Comparison of ENCODE assay signal across 10 cellular contexts in genomic region chr7:85829817-85830432, GRCh38.
DNase-seq lines count a peak whose midpoint lies in the region; ATAC-seq and TF ChIP-seq lines count a peak whose summit lies in the region.
"Had no signal": no experiment of that assay in that cellular context is flagged by ENCODE, and none has a peak within 500 bp of the region (broad histone marks: within the 10 kb centered on the region; RNA-seq: fewer than 3 reads in every experiment).

No MANE protein-coding gene starts in this region.

- H3K4me3 ChIP-seq in Loucy (ENCODE audit: low read length, poor library complexity, severe bottlenecking) = no peak overlapping the region
- no peak overlapping the region for H3K4me3 ChIP-seq in adipocyte (ENCODE audit: low read length)
- no peak overlapping the region for H3K4me3 ChIP-seq in left lung
- H3K4me3 ChIP-seq in Peyer's patch = no peak overlapping the region
- no peak overlapping the region for H3K4me3 ChIP-seq in effector memory CD4-positive, alpha-beta T cell (ENCODE audit: insufficient read depth, low read depth, low read length, poor library complexity, severe bottlenecking)
- H3K4me3 ChIP-seq: colonic mucosa had no signal

- peaks cover 4% of the 10 kb centered on the region for H3K27me3 Mint-ChIP-seq in endothelial cell (ENCODE audit: unreplicated experiment)
- H3K27me3 Mint-ChIP-seq: activated B cell treated with CpG ODN at 0.5 μM for 24 hours had no signal

- TF ChIP-seq CTCF in Loucy (conservative IDR thresholded peaks at IDR 0.05; ENCODE audit: low read length) = peak; percentile 51
- TF ChIP-seq CTCF in left lung (IDR thresholded peaks at IDR 0.05) = peak in 1 of 2 donors; percentile 28
- TF ChIP-seq CTCF in endothelial cell (IDR thresholded peaks at IDR 0.05; ENCODE audit: unreplicated experiment) = no peak
- peak in 3 of 6 experiments; percentile 49 to 63 (median 52) for TF ChIP-seq CTCF in Peyer's patch (IDR thresholded peaks at IDR 0.05)

- peak; percentile 56 for ATAC-seq in left lung
- no peak for ATAC-seq in stimulated activated naive CD8-positive, alpha-beta T cell treated with anti-CD3 and anti-CD28 coated beads, Interleukin-15, Interleukin-2, amounts not matched to agents 100 U/mL and 50 U/mL, for 24 hours

- H3K27ac ChIP-seq in left lung = no peak overlapping the region
- no peak overlapping the region for H3K27ac ChIP-seq in Peyer's patch
- no peak overlapping the region for H3K27ac ChIP-seq in effector memory CD4-positive, alpha-beta T cell (ENCODE audit: insufficient read depth, low read length, poor library complexity, severe bottlenecking)
- H3K27ac ChIP-seq: colonic mucosa had no signal

- H3K79me2 ChIP-seq in Loucy (ENCODE audit: insufficient read depth, low read length) = no peaks in the 10 kb centered on the region

- TF ChIP-seq POLR2A in Peyer's patch (IDR thresholded peaks at IDR 0.05) = no peak

- no peaks in the 10 kb centered on the region for H3K36me3 Mint-ChIP-seq in endothelial cell (ENCODE audit: low read depth, unreplicated experiment)

- H3K9me3 ChIP-seq in Loucy (ENCODE audit: insufficient read depth, low read depth, low read length) (no peaks in the 10 kb centered on the region), adipocyte (ENCODE audit: control insufficient read depth, low read length) (no peaks in the 10 kb centered on the region), left lung (no peaks in the 10 kb centered on the region), Peyer's patch (no peaks in the 10 kb centered on the region)
- H3K9me3 ChIP-seq in effector memory CD4-positive, alpha-beta T cell (ENCODE audit: control insufficient read depth, low read length) = no peaks in the 10 kb centered on the region
- H3K9me3 ChIP-seq: colonic mucosa had no signal

- no peak overlapping the region for H3K4me2 ChIP-seq in Loucy (ENCODE audit: low read depth, low read length, poor library complexity, severe bottlenecking)

- peak; percentile 27 for DNase-seq in COLO829 (ENCODE audit: low spot score)
- peak; percentile 74 for DNase-seq in adipocyte (ENCODE audit: low read depth)
- DNase-seq in left lung = no peak
- DNase-seq in endothelial cell (ENCODE audit: low spot score) = no peak
- no peak for DNase-seq in Peyer's patch
- no peak for DNase-seq in effector memory CD4-positive, alpha-beta T cell
- no peak for DNase-seq in stimulated activated naive CD8-positive, alpha-beta T cell treated with anti-CD3 and anti-CD28 coated beads, Interleukin-15, Interleukin-2, amounts not matched to agents 100 U/mL and 50 U/mL, for 24 hours
- DNase-seq: activated B cell treated with CpG ODN at 0.5 μM for 24 hours, colonic mucosa had no signal

- H2AFZ ChIP-seq in Loucy (ENCODE audit: low read length) = no peak overlapping the region

- intact Hi-C loops in left lung (cut with DNase I) = no loop called here

- H3F3A ChIP-seq in Loucy (ENCODE audit: low read depth) = no peaks in the 10 kb centered on the region

- peaks cover 5% of the 10 kb centered on the region for H3K4me1 Mint-ChIP-seq in endothelial cell (ENCODE audit: unreplicated experiment)
- H3K4me1 Mint-ChIP-seq: activated B cell treated with CpG ODN at 0.5 μM for 24 hours had no signal

- H3K27ac Mint-ChIP-seq in endothelial cell (ENCODE audit: unreplicated experiment) = no peak overlapping the region
- H3K27ac Mint-ChIP-seq: activated B cell treated with CpG ODN at 0.5 μM for 24 hours had no signal

- no peak overlapping the region for H3K4me3 Mint-ChIP-seq in endothelial cell (ENCODE audit: unreplicated experiment)
- H3K4me3 Mint-ChIP-seq: activated B cell treated with CpG ODN at 0.5 μM for 24 hours had no signal

- H3K36me3 ChIP-seq in Loucy (ENCODE audit: insufficient read depth, low read length) (no peaks in the 10 kb centered on the region), adipocyte (ENCODE audit: control insufficient read depth, insufficient read depth, low read length, severe bottlenecking) (no peaks in the 10 kb centered on the region), left lung (no peaks in the 10 kb centered on the region), Peyer's patch (no peaks in the 10 kb centered on the region)
- no peaks in the 10 kb centered on the region for H3K36me3 ChIP-seq in effector memory CD4-positive, alpha-beta T cell (ENCODE audit: control insufficient read depth, insufficient read depth, low read length)
- H3K36me3 ChIP-seq: colonic mucosa had no signal

- H3K9me2 ChIP-seq in Loucy (replicated peaks; ENCODE audit: low read depth, low read length) = no peaks in the 10 kb centered on the region

- H3K27me3 ChIP-seq in Loucy (ENCODE audit: insufficient read depth, low read length, poor library complexity, severe bottlenecking) (no peaks in the 10 kb centered on the region), adipocyte (replicated peaks; ENCODE audit: control insufficient read depth, insufficient read depth, low read length) (no peaks in the 10 kb centered on the region), left lung (no peaks in the 10 kb centered on the region), Peyer's patch (no peaks in the 10 kb centered on the region)
- H3K27me3 ChIP-seq in effector memory CD4-positive, alpha-beta T cell (replicated peaks; ENCODE audit: control insufficient read depth, insufficient read depth, low read length, poor library complexity, severe bottlenecking) = no peaks in the 10 kb centered on the region
- H3K27me3 ChIP-seq: colonic mucosa had no signal

- H3K9me3 Mint-ChIP-seq in endothelial cell (ENCODE audit: unreplicated experiment) = no peaks in the 10 kb centered on the region
- H3K9me3 Mint-ChIP-seq: activated B cell treated with CpG ODN at 0.5 μM for 24 hours had no signal

- no peak overlapping the region for H3K9ac ChIP-seq in Loucy (ENCODE audit: low read depth, low read length, poor library complexity, severe bottlenecking)
- no peak overlapping the region for H3K9ac ChIP-seq in adipocyte (ENCODE audit: low read length)

- no peaks in the 10 kb centered on the region for H4K20me1 ChIP-seq in Loucy (ENCODE audit: insufficient read depth, low read length, poor library complexity, severe bottlenecking)

- H3K4me1 ChIP-seq in Loucy (ENCODE audit: insufficient read depth, low read length, poor library complexity, severe bottlenecking) (no peaks in the 10 kb centered on the region), adipocyte (ENCODE audit: control insufficient read depth, insufficient read depth, low read length) (peaks cover 10% of the 10 kb centered on the region), left lung (no peaks in the 10 kb centered on the region), Peyer's patch (no peaks in the 10 kb centered on the region)
- H3K4me1 ChIP-seq in effector memory CD4-positive, alpha-beta T cell (ENCODE audit: control insufficient read depth, insufficient read depth, low read length, poor library complexity, severe bottlenecking) = no peaks in the 10 kb centered on the region
- H3K4me1 ChIP-seq: colonic mucosa had no signal

Comparison
In these comparisons a context has a peak if more than half of its experiments do, and no peak if none do; other contexts are left out.
1. DNase-seq: peak in COLO829 (single experiment) and adipocyte (single experiment); none in left lung (0 of 2), endothelial cell (single experiment), Peyer's patch (0 of 3), effector memory CD4-positive, alpha-beta T cell (0 of 3) and stimulated activated naive CD8-positive, alpha-beta T cell treated with anti-CD3 and anti-CD28 coated beads, Interleukin-15, Interleukin-2, amounts not matched to agents 100 U/mL and 50 U/mL, for 24 hours (single experiment).